8 cellular contexts compared by ENCODE assay signal in genomic region chr14:50830932-50831703, GRCh38. TPM values are rescaled to one million over a fixed set of nuclear protein-coding genes. Genes with fewer than 3 reads are reported as not detected.
DNase-seq lines count a peak whose midpoint lies in the region; TF ChIP-seq lines count a peak whose summit lies in the region.

Gene NIN (minus strand): TSS chr14:50831162. CDS start chr14:50822056, 9,106 bp downstream.

- in situ Hi-C loops in HAP-1 (cut with MboI; ENCODE audit: low sequenced_read_pairs), result no loop called here

- H3K4me3 ChIP-seq in HAP-1, result peak within 1 kb of the TSS; percentile 69
- H3K4me3 ChIP-seq in MM.1S (ENCODE audit: low read length), result peak within 1 kb of the TSS; percentile 65
- peak within 1 kb of the TSS; percentile 63 for H3K4me3 ChIP-seq in SU-DHL-6 (ENCODE audit: insufficient read depth, low read length, poor library complexity, severe bottlenecking)

- H3F3A ChIP-seq in MM.1S (ENCODE audit: insufficient read depth, low read length) (no peaks in the 10 kb centered on the region), SU-DHL-6 (ENCODE audit: insufficient read depth) (peaks cover 9% of the 10 kb centered on the region; the same call in 1 of the 2 replicates)

- peaks cover 23% of the 10 kb centered on the region for H3K4me1 ChIP-seq in HAP-1
- H3K4me1 ChIP-seq in MM.1S (ENCODE audit: low read length), result peaks cover 6% of the 10 kb centered on the region; the same call in 1 of the 2 replicates

- no peaks in the 10 kb centered on the region for H3K27me3 ChIP-seq in HAP-1 (ENCODE audit: low read depth)
- no peaks in the 10 kb centered on the region for H3K27me3 ChIP-seq in MM.1S (replicated peaks; ENCODE audit: insufficient read depth, low read length)
- no peaks in the 10 kb centered on the region for H3K27me3 ChIP-seq in SU-DHL-6 (ENCODE audit: low read length)

- H4K20me1 ChIP-seq in MM.1S (ENCODE audit: insufficient read depth, low read length) (no peaks in the 10 kb centered on the region), SU-DHL-6 (ENCODE audit: low read depth, low read length) (peaks cover 8% of the 10 kb centered on the region; the same call in 1 of the 2 replicates)

- H3K9me2 ChIP-seq in MM.1S (replicated peaks; ENCODE audit: insufficient read depth, low read length) (no peaks in the 10 kb centered on the region), SU-DHL-6 (replicated peaks; ENCODE audit: insufficient read depth, low read length) (no peaks in the 10 kb centered on the region)

- no peaks in the 10 kb centered on the region for H3K9me3 ChIP-seq in HAP-1
- no peaks in the 10 kb centered on the region for H3K9me3 ChIP-seq in MM.1S (replicated peaks; ENCODE audit: insufficient read depth, low read length)
- no peaks in the 10 kb centered on the region for H3K9me3 ChIP-seq in SU-DHL-6 (ENCODE audit: insufficient read depth, low read length)

- peak within 1 kb of the TSS; percentile 72 for H3K4me2 ChIP-seq in MM.1S (ENCODE audit: low read depth, low read length)
- peak within 1 kb of the TSS; percentile 92 for H3K4me2 ChIP-seq in SU-DHL-6 (ENCODE audit: low read depth, low read length, poor library complexity, severe bottlenecking)

- peak within 1 kb of the TSS; percentile 42; the same call in 1 of the 2 replicates for H3K9ac ChIP-seq in MM.1S (ENCODE audit: low read length)
- peak within 1 kb of the TSS; percentile 79 for H3K9ac ChIP-seq in SU-DHL-6 (ENCODE audit: low read length)

- peak; percentile 96 for DNase-seq in GM03348 (ENCODE audit: low spot score)
- DNase-seq in HAP-1 (ENCODE audit: low spot score in 2 of 2), result peak; percentile 77 to 83
- peak; percentile 73 for DNase-seq in MM.1S
- peak; percentile 54 for DNase-seq in activated naive CD8-positive, alpha-beta T cell treated with anti-CD3 and anti-CD28 coated beads, Interleukin-2, amount 50 U/mL, for 16 hours (ENCODE audit: low read depth, low spot score)
- peak; percentile 89 for DNase-seq in cardiac septum (ENCODE audit: low spot score)
- DNase-seq in pons (ENCODE audit: low spot score), result peak; percentile 58
- DNase-seq in ureter (ENCODE audit: low spot score), result peak; percentile 72

- H2AFZ ChIP-seq in MM.1S (ENCODE audit: low read length) (peak within 1 kb of the TSS; percentile 92), SU-DHL-6 (ENCODE audit: low read depth, low read length, severe bottlenecking) (peak within 1 kb of the TSS; percentile 95)

- H3K36me3 ChIP-seq in HAP-1 (replicated peaks), result no peaks in the 10 kb centered on the region
- no peaks in the 10 kb centered on the region for H3K36me3 ChIP-seq in MM.1S (replicated peaks; ENCODE audit: insufficient read depth, low read length)
- no peaks in the 10 kb centered on the region for H3K36me3 ChIP-seq in SU-DHL-6 (ENCODE audit: low read length)

- H3K27ac ChIP-seq in MM.1S (ENCODE audit: low read length) (no peak within 1 kb of the TSS), SU-DHL-6 (ENCODE audit: low read depth, low read length) (peak within 1 kb of the TSS; percentile 79)

- intact Hi-C loops in cardiac septum (cut with DNase I), result loop anchor here (1.0 to 5.0 kb wide), 3 partner anchors 28 to 54 kb away; no protein-coding TSS in a partner anchor

- TF ChIP-seq CTCF in MM.1S (IDR thresholded peaks at IDR 0.05; ENCODE audit: low read length), result no peak
- TF ChIP-seq CTCF in SU-DHL-6 (IDR thresholded peaks at IDR 0.05; ENCODE audit: insufficient read depth, low read length, poor library complexity, severe bottlenecking), result no peak

- H3K79me2 ChIP-seq in MM.1S (ENCODE audit: low read length), result peaks cover 37% of the 10 kb centered on the region
- peaks cover 42% of the 10 kb centered on the region for H3K79me2 ChIP-seq in SU-DHL-6 (ENCODE audit: insufficient read depth, low read length)

RNA-seq across cellular contexts. Expression of gene NIN, which starts in this region (rescaled TPM):
- total RNA-seq in cardiac septum (59.2 TPM), ureter (39.5 TPM)
